In the genomic region with DNA sequence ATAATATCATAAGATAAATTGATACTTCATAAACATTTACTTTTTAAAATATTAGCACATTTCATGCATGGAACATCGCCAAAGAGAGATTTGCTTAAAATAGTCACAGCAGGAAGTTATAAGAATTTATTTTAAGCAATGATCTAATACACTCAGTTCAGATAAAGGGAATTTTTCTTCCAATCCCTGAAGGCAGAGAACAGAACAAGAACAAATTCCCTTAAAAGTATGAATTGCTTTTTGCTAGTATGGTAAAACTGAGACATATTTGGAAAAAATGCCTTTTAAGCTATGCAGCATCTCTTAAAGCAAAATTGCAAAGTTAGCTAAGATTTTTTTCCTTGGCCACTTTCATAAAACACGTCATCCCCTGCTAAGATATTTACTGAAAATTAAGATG, we compare ENCODE assay signal across 22 cellular contexts.
"Had no signal": no experiment of that assay in that cellular context is flagged by ENCODE, and none has a peak within 500 bp of the region (broad histone marks: within the 10 kb centered on the region; RNA-seq: fewer than 3 reads in every experiment).

No MANE protein-coding gene starts in this region.

- H3K27me3 Mint-ChIP-seq: activated B cell treated with CpG ODN at 0.5 μM for 24 hours; activated CD4-positive, alpha-beta memory T cell treated with anti-CD3 and anti-CD28 coated beads, Interleukin-2, amount 10 ng/mL, durations not matched to agents 7 days and 5 days; activated CD8-positive, alpha-beta memory T cell treated with anti-CD3 and anti-CD28 coated beads, Interleukin-2, amount 10 ng/mL, durations not matched to agents 7 days and 5 days; activated naive CD8-positive, alpha-beta T cell; dendritic cell treated with granulocyte-macrophage colony-stimulating factor and Interleukin-4, amounts not matched to agents 40 ng/mL and 50 ng/mL, for 4 days; memory B cell; T-cell had no signal

- DNase-seq: activated B cell treated with CpG ODN at 0.5 μM for 24 hours; activated CD4-positive, alpha-beta memory T cell treated with anti-CD3 and anti-CD28 coated beads, Interleukin-2, amount 10 ng/mL, durations not matched to agents 7 days and 5 days; activated CD4-positive, alpha-beta T cell treated with anti-CD3 and anti-CD28 coated beads for 4 hours; activated CD8-positive, alpha-beta memory T cell treated with anti-CD3 and anti-CD28 coated beads, Interleukin-2, amount 10 ng/mL, durations not matched to agents 7 days and 5 days; effector memory CD4-positive, alpha-beta T cell; left lung; mucosa of descending colon; naive thymus-derived CD4-positive, alpha-beta T cell; ovary; stimulated activated CD4-positive, alpha-beta T cell treated with anti-CD3 and anti-CD28 coated beads, Interleukin-4, amount 100 ng/mL, for 24 hours; stomach; T-cell; T-helper 9 cell; upper lobe of right lung had no signal

- H3K4me3 Mint-ChIP-seq: activated B cell treated with CpG ODN at 0.5 μM for 24 hours; activated CD4-positive, alpha-beta memory T cell treated with anti-CD3 and anti-CD28 coated beads, Interleukin-2, amount 10 ng/mL, durations not matched to agents 7 days and 5 days; activated CD8-positive, alpha-beta memory T cell treated with anti-CD3 and anti-CD28 coated beads, Interleukin-2, amount 10 ng/mL, durations not matched to agents 7 days and 5 days; activated naive CD8-positive, alpha-beta T cell; dendritic cell treated with granulocyte-macrophage colony-stimulating factor and Interleukin-4, amounts not matched to agents 40 ng/mL and 50 ng/mL, for 4 days; memory B cell; naive thymus-derived CD4-positive, alpha-beta T cell; stimulated activated effector memory CD8-positive, alpha-beta T cell treated with anti-CD3 and anti-CD28 coated beads, Interleukin-12 subunit alpha, Interleukin-12 subunit beta, amount 100 ng/mL, for 72 hours; T-cell had no signal

- H3K36me3 Mint-ChIP-seq: activated CD8-positive, alpha-beta memory T cell treated with anti-CD3 and anti-CD28 coated beads, Interleukin-2, amount 10 ng/mL, durations not matched to agents 7 days and 5 days; activated naive CD8-positive, alpha-beta T cell; memory B cell; naive thymus-derived CD4-positive, alpha-beta T cell; stimulated activated effector memory CD8-positive, alpha-beta T cell treated with anti-CD3 and anti-CD28 coated beads, Interleukin-12 subunit alpha, Interleukin-12 subunit beta, amount 100 ng/mL, for 72 hours; T-cell had no signal

- H3K4me1 Mint-ChIP-seq: activated B cell treated with CpG ODN at 0.5 μM for 24 hours; activated CD4-positive, alpha-beta memory T cell treated with anti-CD3 and anti-CD28 coated beads, Interleukin-2, amount 10 ng/mL, durations not matched to agents 7 days and 5 days; activated CD8-positive, alpha-beta memory T cell treated with anti-CD3 and anti-CD28 coated beads, Interleukin-2, amount 10 ng/mL, durations not matched to agents 7 days and 5 days; memory B cell; naive thymus-derived CD4-positive, alpha-beta T cell; stimulated activated effector memory CD8-positive, alpha-beta T cell treated with anti-CD3 and anti-CD28 coated beads, Interleukin-12 subunit alpha, Interleukin-12 subunit beta, amount 100 ng/mL, for 72 hours; T-cell had no signal

- H3K9me3 Mint-ChIP-seq: activated B cell treated with CpG ODN at 0.5 μM for 24 hours; activated CD4-positive, alpha-beta memory T cell treated with anti-CD3 and anti-CD28 coated beads, Interleukin-2, amount 10 ng/mL, durations not matched to agents 7 days and 5 days; dendritic cell treated with granulocyte-macrophage colony-stimulating factor and Interleukin-4, amounts not matched to agents 40 ng/mL and 50 ng/mL, for 4 days; T-cell had no signal

- H3K4me3 ChIP-seq: esophagus muscularis mucosa, left lung, mucosa of descending colon, ovary, smooth muscle cell, stomach, upper lobe of right lung had no signal

- ATAC-seq: activated CD8-positive, alpha-beta memory T cell treated with anti-CD3 and anti-CD28 coated beads, Interleukin-2, amount 10 ng/mL, durations not matched to agents 7 days and 5 days; left lung; mucosa of descending colon; naive thymus-derived CD4-positive, alpha-beta T cell; sciatic nerve; stimulated activated effector memory CD8-positive, alpha-beta T cell treated with anti-CD3 and anti-CD28 coated beads, Interleukin-12 subunit alpha, Interleukin-12 subunit beta, amount 100 ng/mL, for 72 hours; T-cell; upper lobe of right lung had no signal

- H3K36me3 ChIP-seq: brain microvascular endothelial cell, esophagus muscularis mucosa, left lung, ovary, stomach, upper lobe of right lung had no signal

- H3K27ac ChIP-seq: brain microvascular endothelial cell, esophagus muscularis mucosa, left lung, ovary, stomach, upper lobe of right lung had no signal

- H3K9me3 ChIP-seq: esophagus muscularis mucosa, left lung, mucosa of descending colon, ovary, stomach, upper lobe of right lung had no signal

- H3K4me1 ChIP-seq: left lung, upper lobe of right lung had no signal

- H3K4me2 ChIP-seq: smooth muscle cell had no signal

- H3K27me3 ChIP-seq: brain microvascular endothelial cell, esophagus muscularis mucosa, left lung, ovary, stomach, upper lobe of right lung had no signal

- H3K27ac Mint-ChIP-seq: activated B cell treated with CpG ODN at 0.5 μM for 24 hours; activated CD4-positive, alpha-beta memory T cell treated with anti-CD3 and anti-CD28 coated beads, Interleukin-2, amount 10 ng/mL, durations not matched to agents 7 days and 5 days; activated CD8-positive, alpha-beta memory T cell treated with anti-CD3 and anti-CD28 coated beads, Interleukin-2, amount 10 ng/mL, durations not matched to agents 7 days and 5 days; activated naive CD8-positive, alpha-beta T cell; dendritic cell treated with granulocyte-macrophage colony-stimulating factor and Interleukin-4, amounts not matched to agents 40 ng/mL and 50 ng/mL, for 4 days; memory B cell; naive thymus-derived CD4-positive, alpha-beta T cell; stimulated activated effector memory CD8-positive, alpha-beta T cell treated with anti-CD3 and anti-CD28 coated beads, Interleukin-12 subunit alpha, Interleukin-12 subunit beta, amount 100 ng/mL, for 72 hours; T-cell had no signal
